11 cellular contexts compared by ENCODE assay signal in the genomic region with DNA sequence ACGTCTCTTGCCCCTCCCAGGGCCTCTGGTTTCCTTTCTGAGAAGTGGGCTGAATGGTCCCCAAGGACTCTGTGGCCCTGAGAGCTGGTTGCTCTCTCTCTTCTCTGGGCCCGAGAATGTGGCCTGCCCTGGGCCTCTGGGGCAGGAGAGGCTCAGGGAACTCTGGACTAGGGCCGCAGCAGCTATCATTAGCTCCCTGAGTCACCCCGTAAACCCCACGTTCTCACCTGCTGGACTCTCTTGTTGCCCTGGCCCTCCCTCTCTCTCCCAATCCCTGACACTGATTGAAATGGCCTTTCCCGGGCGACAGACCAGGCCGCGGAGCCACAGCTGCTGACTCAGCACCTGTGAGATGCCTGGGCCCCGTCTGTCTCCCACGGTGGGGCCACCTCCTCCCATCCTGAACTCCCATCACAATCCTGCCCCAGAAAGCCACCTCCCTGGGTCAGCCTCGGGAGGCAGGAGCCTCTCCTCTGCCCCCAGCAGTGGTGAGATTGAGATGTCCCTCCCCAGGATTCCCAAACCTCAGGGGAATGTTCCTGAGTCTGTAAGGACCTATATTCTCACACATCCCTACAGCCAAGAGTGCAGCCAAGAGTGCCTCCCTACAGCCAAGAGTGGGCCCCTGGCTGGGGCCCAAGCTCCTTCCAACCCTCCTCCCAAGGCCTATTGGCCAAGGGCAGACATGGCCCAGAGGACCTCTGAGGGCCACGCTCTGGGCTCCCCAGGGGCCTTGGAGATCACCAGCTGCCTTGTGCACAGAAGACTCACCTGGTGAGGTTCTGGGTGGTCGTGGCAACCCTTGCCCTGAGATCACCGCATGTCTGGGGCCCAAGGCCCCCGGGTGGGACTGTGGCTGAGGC. TPM values are rescaled to one million over a fixed set of nuclear protein-coding genes. Genes with fewer than 3 reads are reported as not detected.
DNase-seq lines count a peak whose midpoint lies in the region; ATAC-seq and TF ChIP-seq lines count a peak whose summit lies in the region.
"Had no signal": no experiment of that assay in that cellular context is flagged by ENCODE, and none has a peak within 500 bp of the region (broad histone marks: within the 10 kb centered on the region; RNA-seq: fewer than 3 reads in every experiment).

No MANE protein-coding gene starts in this region.

- CTCF ChIA-PET in activated naive CD4-positive, alpha-beta T cell treated with anti-CD3 and anti-CD28 coated beads for 36 hours (lab: Charles Lee): no interaction called here

- DNase-seq in activated naive CD4-positive, alpha-beta T cell treated with anti-CD3 and anti-CD28 coated beads for 36 hours: no peak
- no peak for DNase-seq in testis
- no peak for DNase-seq in tibial nerve (ENCODE audit: low spot score in 2 of 2)
- DNase-seq: DMS79 treated with DMSO at 0.1 percent for 48 hours, NCI-H510A treated with DMSO at 0.1 percent for 48 hours, SW 1271 had no signal

- no peaks in the 10 kb centered on the region for H3K9me3 Mint-ChIP-seq in stimulated activated memory B cell treated with anti-CD40 and anti-IgM and Interleukin-4, amounts not matched to agents 10 μg/mL and 1 μg/mL and 100 μg/mL, for 72 hours
- no peaks in the 10 kb centered on the region for H3K9me3 Mint-ChIP-seq in activated naive CD4-positive, alpha-beta T cell treated with anti-CD3 and anti-CD28 coated beads for 36 hours

- H3K4me3 Mint-ChIP-seq in stimulated activated memory B cell treated with anti-CD40 and anti-IgM and Interleukin-4, amounts not matched to agents 10 μg/mL and 1 μg/mL and 100 μg/mL, for 72 hours: peak overlapping the region; percentile 94
- H3K4me3 Mint-ChIP-seq in activated naive CD4-positive, alpha-beta T cell treated with anti-CD3 and anti-CD28 coated beads for 36 hours: no peak overlapping the region

- H3K27me3 ChIP-seq in testis (no peaks in the 10 kb centered on the region), tibial nerve (no peaks in the 10 kb centered on the region)

- H3K4me3 ChIP-seq in testis (no peak overlapping the region), tibial nerve (no peak overlapping the region)
- H3K4me3 ChIP-seq: prostate gland had no signal

- H3K27ac Mint-ChIP-seq in stimulated activated memory B cell treated with anti-CD40 and anti-IgM and Interleukin-4, amounts not matched to agents 10 μg/mL and 1 μg/mL and 100 μg/mL, for 72 hours: peak overlapping the region; percentile 90
- H3K27ac Mint-ChIP-seq in activated naive CD4-positive, alpha-beta T cell treated with anti-CD3 and anti-CD28 coated beads for 36 hours: no peak overlapping the region

- H3K4me1 ChIP-seq in testis (no peaks in the 10 kb centered on the region), tibial nerve (peaks cover 0 to 9% (median 4%) of the 10 kb centered on the region in 4 donors)
- H3K4me1 ChIP-seq: prostate gland had no signal

- WGBS in testis, 2 donors: 66 to 83% methylated on average over 12 to 16 of the region's 16 CpGs
- WGBS in tibial nerve, 2 donors: 56 to 71% methylated on average over 10 to 16 of the region's 16 CpGs

- no peak for TF ChIP-seq CTCF in testis (IDR thresholded peaks at IDR 0.05)
- TF ChIP-seq CTCF in tibial nerve (IDR thresholded peaks at IDR 0.05): no peak

- H3K36me3 Mint-ChIP-seq in stimulated activated memory B cell treated with anti-CD40 and anti-IgM and Interleukin-4, amounts not matched to agents 10 μg/mL and 1 μg/mL and 100 μg/mL, for 72 hours: peaks cover 31% of the 10 kb centered on the region
- no peaks in the 10 kb centered on the region for H3K36me3 Mint-ChIP-seq in activated naive CD4-positive, alpha-beta T cell treated with anti-CD3 and anti-CD28 coated beads for 36 hours (ENCODE audit: low read depth)

- ATAC-seq in GM19351 (IDR thresholded peaks at IDR 0.05; ENCODE audit: unreplicated experiment) (peak; percentile 7), HG03520 (IDR thresholded peaks at IDR 0.05; ENCODE audit: unreplicated experiment) (peak; percentile 9), esophagus mucosa (peak; percentile 3)
- ATAC-seq in stimulated activated memory B cell treated with anti-CD40 and anti-IgM and Interleukin-4, amounts not matched to agents 10 μg/mL and 1 μg/mL and 100 μg/mL, for 72 hours: peak; percentile 47

- intact Hi-C loops in activated naive CD4-positive, alpha-beta T cell treated with anti-CD3 and anti-CD28 coated beads for 36 hours (cut with micrococcal nuclease): no loop called here
- intact Hi-C loops in testis (cut with DNase I; ENCODE audit: low total_unique reads): no loop called here

- H3K9me3 ChIP-seq in testis (no peaks in the 10 kb centered on the region), tibial nerve (no peaks in the 10 kb centered on the region)
- H3K9me3 ChIP-seq: prostate gland had no signal

- TF ChIP-seq EP300 in tibial nerve (IDR thresholded peaks at IDR 0.05): no peak

- no peak for TF ChIP-seq POLR2A in testis (IDR thresholded peaks at IDR 0.05)
- TF ChIP-seq POLR2A in tibial nerve (IDR thresholded peaks at IDR 0.05): no peak

- peaks cover 65% of the 10 kb centered on the region for H3K4me1 Mint-ChIP-seq in stimulated activated memory B cell treated with anti-CD40 and anti-IgM and Interleukin-4, amounts not matched to agents 10 μg/mL and 1 μg/mL and 100 μg/mL, for 72 hours
- peaks cover 14% of the 10 kb centered on the region for H3K4me1 Mint-ChIP-seq in activated naive CD4-positive, alpha-beta T cell treated with anti-CD3 and anti-CD28 coated beads for 36 hours (ENCODE audit: low read depth)

- no peak overlapping the region for H3K27ac ChIP-seq in testis
- H3K27ac ChIP-seq in tibial nerve: no peak overlapping the region
- H3K27ac ChIP-seq: prostate gland had no signal

- H3K27me3 Mint-ChIP-seq in stimulated activated memory B cell treated with anti-CD40 and anti-IgM and Interleukin-4, amounts not matched to agents 10 μg/mL and 1 μg/mL and 100 μg/mL, for 72 hours: no peaks in the 10 kb centered on the region
- peaks cover 5% of the 10 kb centered on the region for H3K27me3 Mint-ChIP-seq in activated naive CD4-positive, alpha-beta T cell treated with anti-CD3 and anti-CD28 coated beads for 36 hours (ENCODE audit: low read depth)

- H3K36me3 ChIP-seq in testis (ENCODE audit: low read depth, missing control alignments) (no peaks in the 10 kb centered on the region), tibial nerve (no peaks in the 10 kb centered on the region)
- H3K36me3 ChIP-seq: prostate gland had no signal

RNA-seq across cellular contexts. Expression of gene TRPV3, which starts 0.5 kb away (rescaled TPM):
- total RNA-seq in esophagus mucosa (1.3 TPM), testis (10 to 100 TPM; 19.8 to 37.2 TPM), tibial nerve (10 to 100 TPM in 1 of 4 donors, 1 to 10 TPM in 3; 4.2 to 21.4 (median 9.7) TPM)
- total RNA-seq in activated naive CD4-positive, alpha-beta T cell treated with anti-CD3 and anti-CD28 coated beads for 36 hours: under 1 TPM; 0.72 to 0.77 TPM
- 6.6 TPM for polyA plus RNA-seq in testis (ENCODE audit: insufficient read depth, low read depth, low replicate concordance)

RNA-seq across cellular contexts. Expression of gene TRPV1, which starts 52.1 kb away (rescaled TPM):
- total RNA-seq in esophagus mucosa (0.96 TPM), testis (10 to 100 TPM; 11.4 to 11.5 TPM), tibial nerve (10 to 100 TPM; 11.3 to 31.5 (median 12.1) TPM)
- 1 to 10 TPM in 1 of 2 experiments, under 1 TPM in 1; 0.96 to 1.0 TPM for total RNA-seq in activated naive CD4-positive, alpha-beta T cell treated with anti-CD3 and anti-CD28 coated beads for 36 hours
- 5.1 TPM for polyA plus RNA-seq in testis (ENCODE audit: insufficient read depth, low read depth, low replicate concordance)
